In the genomic region with DNA sequence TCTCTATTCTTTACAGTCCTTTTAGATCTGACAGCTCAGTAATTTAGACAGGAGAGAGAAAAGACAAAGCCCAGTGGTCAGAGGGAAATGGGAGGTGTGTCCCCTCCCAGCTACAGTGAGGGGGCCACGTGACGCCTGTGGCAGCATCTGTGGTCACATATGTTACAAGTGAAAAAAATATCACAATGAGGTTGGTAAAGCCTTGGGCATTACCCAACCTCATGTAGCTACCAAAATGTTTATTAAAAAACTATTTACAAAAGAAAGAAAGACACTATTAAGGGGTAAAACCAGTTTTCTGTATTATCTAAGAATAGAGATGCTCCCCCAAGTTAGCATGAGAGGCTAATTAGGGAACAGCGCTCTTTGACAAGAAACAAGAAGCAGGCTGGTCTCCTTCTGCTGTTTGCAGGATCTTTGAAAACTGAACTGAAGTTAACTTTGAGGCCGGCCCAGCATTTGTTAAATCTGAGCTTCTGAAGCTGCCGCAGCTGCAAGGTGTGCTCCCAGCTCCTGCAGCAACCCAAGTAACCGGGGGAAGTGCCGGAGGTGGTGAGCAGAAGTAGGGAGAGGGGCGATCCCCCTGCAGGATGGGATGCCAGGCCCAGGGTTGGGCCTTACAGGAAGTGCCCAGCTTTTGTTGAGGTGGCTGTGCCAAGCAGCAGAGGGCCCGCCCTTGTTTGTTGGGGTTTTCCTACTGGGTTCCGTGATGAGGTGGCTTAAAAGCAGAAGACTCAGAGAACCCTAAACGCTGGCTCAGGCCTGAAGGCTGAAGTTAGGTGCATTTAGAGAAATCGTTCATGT, we compare ENCODE assay signal across 1 cellular context.
TF ChIP-seq lines count a peak whose summit lies in the region.

No MANE protein-coding gene starts in this region.

TF ChIP-seq in K562, 482 proteins besides CTCF, POLR2A, EP300 and RAD21 (continued from another document):
- TF ChIP-seq, protein P1, sequence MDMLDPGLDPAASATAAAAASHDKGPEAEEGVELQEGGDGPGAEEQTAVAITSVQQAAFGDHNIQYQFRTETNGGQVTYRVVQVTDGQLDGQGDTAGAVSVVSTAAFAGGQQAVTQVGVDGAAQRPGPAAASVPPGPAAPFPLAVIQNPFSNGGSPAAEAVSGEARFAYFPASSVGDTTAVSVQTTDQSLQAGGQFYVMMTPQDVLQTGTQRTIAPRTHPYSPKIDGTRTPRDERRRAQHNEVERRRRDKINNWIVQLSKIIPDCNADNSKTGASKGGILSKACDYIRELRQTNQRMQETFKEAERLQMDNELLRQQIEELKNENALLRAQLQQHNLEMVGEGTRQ (CRISPR knock-in tag; IDR thresholded peaks at IDR 0.05) = peak; percentile 48
